Comparison of ENCODE assay signal across 9 cellular contexts in the genomic region with DNA sequence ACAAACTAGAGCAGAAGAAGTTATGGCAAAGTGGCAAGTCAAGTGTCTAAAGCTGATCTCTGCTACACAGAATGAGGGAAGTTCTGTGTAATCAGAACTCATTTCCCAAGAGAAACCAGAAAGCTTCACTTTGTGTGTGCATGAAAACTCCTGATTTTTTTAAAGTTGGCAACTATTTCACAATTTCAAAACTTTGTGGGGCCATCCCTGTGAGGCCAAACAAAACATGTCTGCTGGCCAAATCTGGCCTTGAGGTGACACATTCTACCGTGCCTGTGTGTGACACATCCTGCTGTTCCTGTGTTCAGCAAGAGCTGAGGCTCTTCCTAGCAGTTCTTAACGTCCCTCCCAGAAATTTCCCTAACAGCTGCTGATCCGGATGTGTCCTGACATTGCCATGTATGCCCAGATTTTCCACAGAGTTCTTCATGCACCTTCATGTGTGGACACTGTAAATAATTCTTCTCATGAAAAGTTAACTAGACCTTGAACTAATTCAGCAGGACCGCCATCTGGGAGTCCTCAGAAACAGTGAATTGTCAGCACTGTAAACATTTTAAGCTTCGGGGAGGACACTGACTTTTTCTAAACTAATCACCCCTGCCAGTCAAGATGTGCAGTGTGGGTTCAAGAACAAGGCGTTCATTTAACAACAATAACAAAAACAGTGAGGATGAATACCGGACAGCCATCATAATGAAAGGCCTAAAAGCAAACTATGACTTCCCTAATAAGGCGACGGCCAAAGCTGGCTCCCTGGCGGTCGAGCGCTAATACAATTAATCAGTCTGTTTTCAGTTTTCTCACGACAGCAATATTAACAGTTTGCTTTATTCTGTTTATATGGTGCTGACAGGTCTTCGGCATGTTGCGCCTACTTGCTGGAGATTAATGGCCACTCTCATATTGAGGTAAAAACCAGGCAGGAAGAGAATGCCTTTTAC.
A peak's percentile ranks its signal among the peaks of the same experiment; 100 is the strongest.
DNase-seq lines count a peak whose midpoint lies in the region; ATAC-seq and TF ChIP-seq lines count a peak whose summit lies in the region.
"Had no signal": no experiment of that assay in that cellular context is flagged by ENCODE, and none has a peak within 500 bp of the region (broad histone marks: within the 10 kb centered on the region; RNA-seq: fewer than 3 reads in every experiment).

No MANE protein-coding gene starts in this region.

- no peak overlapping the region for H3K4me3 ChIP-seq in CD8-positive, alpha-beta T cell (ENCODE audit: low read depth, low read length)
- no peak overlapping the region for H3K4me3 ChIP-seq in RWPE2 (ENCODE audit: severe bottlenecking)

- H3K27ac ChIP-seq in CD8-positive, alpha-beta T cell (ENCODE audit: low read depth, low read length): no peak overlapping the region
- no peak overlapping the region for H3K27ac ChIP-seq in RWPE2 (ENCODE audit: poor library complexity, severe bottlenecking)

- peaks cover 3% of the 10 kb centered on the region for H3K36me3 ChIP-seq in CD8-positive, alpha-beta T cell (ENCODE audit: insufficient read depth, low read length)
- H3K36me3 ChIP-seq in RWPE2 (ENCODE audit: low read depth): no peaks in the 10 kb centered on the region

- no peak for TF ChIP-seq CTCF in CD8-positive, alpha-beta T cell (IDR thresholded peaks at IDR 0.05)
- TF ChIP-seq CTCF in RWPE2 (IDR thresholded peaks at IDR 0.05; ENCODE audit: poor library complexity, severe bottlenecking) (no peak), glutamatergic neuron (IDR thresholded peaks at IDR 0.05; ENCODE audit: partially characterized antibody, unreplicated experiment) (no peak), progenitor cell of endocrine pancreas (IDR thresholded peaks at IDR 0.05; ENCODE audit: unreplicated experiment) (no peak), GM10266 (IDR thresholded peaks at IDR 0.05; ENCODE audit: control insufficient read depth, insufficient read depth, low read depth, missing control alignments) (no peak)

- no peaks in the 10 kb centered on the region for H3K9me3 Mint-ChIP-seq in CD8-positive, alpha-beta T cell
- H3K9me3 Mint-ChIP-seq in glutamatergic neuron (ENCODE audit: unreplicated experiment) (peaks cover 5% of the 10 kb centered on the region), progenitor cell of endocrine pancreas (ENCODE audit: low read depth) (no peaks in the 10 kb centered on the region)

- H3K36me3 Mint-ChIP-seq in CD8-positive, alpha-beta T cell: peaks cover 35% of the 10 kb centered on the region
- H3K36me3 Mint-ChIP-seq in glutamatergic neuron (ENCODE audit: unreplicated experiment) (no peaks in the 10 kb centered on the region), progenitor cell of endocrine pancreas (ENCODE audit: insufficient read depth) (peaks cover 9% of the 10 kb centered on the region)

- CTCF ChIA-PET in CD8-positive, alpha-beta T cell (lab: Charles Lee): no interaction called here

- no peaks in the 10 kb centered on the region for H3K9me3 ChIP-seq in CD8-positive, alpha-beta T cell (ENCODE audit: low read length)
- H3K9me3 ChIP-seq in RWPE2 (ENCODE audit: severe bottlenecking): peaks cover 2% of the 10 kb centered on the region

- H3K4me1 Mint-ChIP-seq in CD8-positive, alpha-beta T cell (ENCODE audit: low read depth): peaks cover 15% of the 10 kb centered on the region
- H3K4me1 Mint-ChIP-seq in glutamatergic neuron (ENCODE audit: low read depth, unreplicated experiment): no peaks in the 10 kb centered on the region
- H3K4me1 Mint-ChIP-seq in progenitor cell of endocrine pancreas (ENCODE audit: low read depth): peaks cover 23% of the 10 kb centered on the region

- POLR2A ChIA-PET in CD8-positive, alpha-beta T cell (lab: Charles Lee): no interaction called here

- no peak for DNase-seq in CD8-positive, alpha-beta T cell
- DNase-seq in RWPE2 (ENCODE audit: low spot score) (no peak), glutamatergic neuron (no peak), progenitor cell of endocrine pancreas (ENCODE audit: low spot score, unreplicated experiment) (no peak), GM10266 (ENCODE audit: extremely low spot score) (no peak), cerebellar cortex (ENCODE audit: low spot score) (no peak)
- no peak for DNase-seq in activated CD4-positive, alpha-beta T cell treated with anti-CD3 and anti-CD28 coated beads for 4 hours
- DNase-seq: NCI-H1048 had no signal

- no peak for ATAC-seq in CD8-positive, alpha-beta T cell
- ATAC-seq in RWPE2 (ENCODE audit: low read depth) (0 out of 3 replicates have a peak, but pooled peaks have one; percentile 14), HG03520 (IDR thresholded peaks at IDR 0.05; ENCODE audit: unreplicated experiment) (no peak)

- H3K4me3 Mint-ChIP-seq in CD8-positive, alpha-beta T cell: no peak overlapping the region
- H3K4me3 Mint-ChIP-seq in glutamatergic neuron (ENCODE audit: unreplicated experiment): no peak overlapping the region
- peak overlapping the region; percentile 0 for H3K4me3 Mint-ChIP-seq in progenitor cell of endocrine pancreas (ENCODE audit: low read depth)

- peaks cover 20% of the 10 kb centered on the region for H3K4me1 ChIP-seq in CD8-positive, alpha-beta T cell (ENCODE audit: insufficient read depth, low read length)
- peaks cover 9% of the 10 kb centered on the region for H3K4me1 ChIP-seq in RWPE2 (ENCODE audit: insufficient read depth, poor library complexity, severe bottlenecking)

- H3K27ac Mint-ChIP-seq in CD8-positive, alpha-beta T cell: peak overlapping the region; percentile 76
- peak overlapping the region; percentile 17 for H3K27ac Mint-ChIP-seq in glutamatergic neuron (ENCODE audit: unreplicated experiment)
- peak overlapping the region; percentile 88 for H3K27ac Mint-ChIP-seq in progenitor cell of endocrine pancreas

- intact Hi-C loops in CD8-positive, alpha-beta T cell (cut with DNase I, micrococcal nuclease): no loop called here

- H3K27me3 ChIP-seq in CD8-positive, alpha-beta T cell (ENCODE audit: insufficient read depth, low read length): no peaks in the 10 kb centered on the region
- no peaks in the 10 kb centered on the region for H3K27me3 ChIP-seq in RWPE2 (ENCODE audit: insufficient read depth, poor library complexity, severe bottlenecking)

- no peaks in the 10 kb centered on the region for H3K27me3 Mint-ChIP-seq in CD8-positive, alpha-beta T cell (ENCODE audit: low read depth)
- H3K27me3 Mint-ChIP-seq in glutamatergic neuron (ENCODE audit: unreplicated experiment) (no peaks in the 10 kb centered on the region), progenitor cell of endocrine pancreas (no peaks in the 10 kb centered on the region)

Comparison
In these comparisons a context has a peak if more than half of its experiments do, and no peak if none do; other contexts are left out.
1. H3K27ac Mint-ChIP-seq: peak in every context shown above with its lines; median percentile 88 in progenitor cell of endocrine pancreas; 76 in CD8-positive, alpha-beta T cell; 17 in glutamatergic neuron.